In the genomic region with DNA sequence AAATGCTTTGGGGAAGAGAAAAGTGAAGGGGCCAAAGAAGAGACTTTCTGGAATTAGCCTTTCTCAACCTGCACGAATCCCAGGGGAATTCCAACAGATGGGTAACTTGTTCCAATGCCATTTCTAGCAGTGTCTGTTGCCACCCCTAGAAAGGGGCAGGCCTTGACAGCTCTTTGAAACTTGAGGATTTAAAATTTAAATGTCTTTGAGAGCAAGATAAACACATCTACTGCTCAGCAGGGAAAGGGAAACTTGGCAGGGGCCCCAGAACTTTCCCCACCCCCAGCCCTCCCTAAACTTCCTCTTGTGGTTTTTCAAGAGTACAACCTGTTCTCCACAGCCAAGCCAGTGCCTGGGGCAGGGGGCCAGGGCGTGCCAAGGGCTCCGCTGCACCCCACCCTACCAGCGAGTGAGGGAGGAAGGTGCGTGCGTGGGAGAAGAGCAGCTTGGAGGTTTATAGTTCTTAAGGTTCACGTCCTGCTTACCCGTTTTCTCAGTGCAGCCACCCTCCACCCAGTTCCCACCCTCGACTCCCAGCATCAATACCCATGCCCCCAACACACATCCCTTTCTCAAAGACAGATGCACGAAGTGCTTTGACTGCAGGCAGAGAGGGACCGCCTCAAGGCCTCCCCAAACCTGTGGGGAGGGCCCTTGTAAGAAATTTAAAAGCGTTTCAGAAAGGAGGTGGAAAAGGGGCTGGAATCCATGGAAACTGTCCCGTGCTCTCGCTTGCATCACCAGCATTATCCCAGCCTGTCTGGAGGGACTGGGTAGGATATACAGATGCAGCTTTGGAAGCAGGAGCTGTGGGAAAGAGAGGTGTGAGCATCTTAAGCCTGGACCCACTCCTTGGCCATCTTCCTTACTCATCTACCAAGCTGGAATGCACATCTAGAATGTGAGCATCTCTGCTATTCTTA, we compare ENCODE assay signal across 8 cellular contexts. TPM values are rescaled to one million over a fixed set of nuclear protein-coding genes. Genes with fewer than 3 reads are reported as not detected.
DNase-seq lines count a peak whose midpoint lies in the region; ATAC-seq and TF ChIP-seq lines count a peak whose summit lies in the region.

No MANE protein-coding gene starts in this region.

- POLR2A ChIA-PET in A673 (lab: Charles Lee; ENCODE audit: low non-redundant PET) (no interaction called here), HEK293T (lab: Yijun Ruan, JAX) (interaction anchor here (0.6 to 3.2 kb wide), 4 partner anchors 112 to 259 kb away, joined by 3 to 14 read pairs (median 4); a partner anchor contains a TSS)

- peaks cover 70 to 79% of the 10 kb centered on the region in 2 donors for H3K4me1 Mint-ChIP-seq in natural killer cell treated with Interleukin-12 subunit alpha and Interleukin-12 subunit beta and Interleukin-15 and Interleukin-18, amount 100 ng/mL, for 72 hours (ENCODE audit: low read depth in 2 of 2)

- WGBS in thymus: 5% methylated on average over 14 of the region's 14 CpGs

- H3K9me3 ChIP-seq in A673 (ENCODE audit: low read depth, low read length, poor library complexity, severe bottlenecking): no peaks in the 10 kb centered on the region
- no peaks in the 10 kb centered on the region for H3K9me3 ChIP-seq in OCI-LY1 (ENCODE audit: low read length)
- no peaks in the 10 kb centered on the region for H3K9me3 ChIP-seq in thymus (ENCODE audit: control insufficient read depth)

- no peaks in the 10 kb centered on the region for H3K9me3 Mint-ChIP-seq in natural killer cell treated with Interleukin-12 subunit alpha and Interleukin-12 subunit beta and Interleukin-15 and Interleukin-18, amount 100 ng/mL, for 72 hours

- TF ChIP-seq CTCF in A673 (conservative IDR thresholded peaks at IDR 0.05; ENCODE audit: low read depth, low read length) (no peak), OCI-LY1 (IDR thresholded peaks at IDR 0.05; ENCODE audit: low read length) (no peak)

- H3K4me3 Mint-ChIP-seq in natural killer cell treated with Interleukin-12 subunit alpha and Interleukin-12 subunit beta and Interleukin-15 and Interleukin-18, amount 100 ng/mL, for 72 hours: peak overlapping the region; percentile 97

- peak overlapping the region; percentile 7 for H3K4me3 ChIP-seq in A673 (ENCODE audit: low read depth, low read length, poor library complexity, severe bottlenecking)
- H3K4me3 ChIP-seq in OCI-LY1 (ENCODE audit: low read depth, low read length, poor library complexity, severe bottlenecking): no peak overlapping the region
- peak overlapping the region; percentile 99 for H3K4me3 ChIP-seq in thymus (ENCODE audit: low read length)

- no peaks in the 10 kb centered on the region for H3K9me2 ChIP-seq in OCI-LY1 (ENCODE audit: low read depth, low read length)

- H3K27ac Mint-ChIP-seq in natural killer cell treated with Interleukin-12 subunit alpha and Interleukin-12 subunit beta and Interleukin-15 and Interleukin-18, amount 100 ng/mL, for 72 hours: peak overlapping the region; percentile 89 to 91

- no peak overlapping the region for H3K9ac ChIP-seq in OCI-LY1 (ENCODE audit: low read length)

- H3K4me2 ChIP-seq in OCI-LY1 (ENCODE audit: low read length): peak overlapping the region; percentile 35; the same call in 1 of the 2 replicates

- ATAC-seq in natural killer cell treated with Interleukin-12 subunit alpha and Interleukin-12 subunit beta and Interleukin-15 and Interleukin-18, amount 100 ng/mL, for 72 hours: no peak
- no peak for ATAC-seq in HG02970 (IDR thresholded peaks at IDR 0.05; ENCODE audit: low FRiP score, unreplicated experiment)

- H3F3A ChIP-seq in OCI-LY1 (ENCODE audit: insufficient read depth, low read length): 0 out of 2 replicates have a peak, but pooled peaks cover 7% of the 10 kb centered on the region

- intact Hi-C loops in A673 (cut with micrococcal nuclease; ENCODE audit: unreplicated experiment): loop anchor here (2.0 to 10.0 kb wide), 4 partner anchors 105 to 361 kb away; a partner anchor contains a TSS

- H3K36me3 Mint-ChIP-seq in natural killer cell treated with Interleukin-12 subunit alpha and Interleukin-12 subunit beta and Interleukin-15 and Interleukin-18, amount 100 ng/mL, for 72 hours: no peaks in the 10 kb centered on the region

- no peaks in the 10 kb centered on the region for H4K20me1 ChIP-seq in OCI-LY1 (ENCODE audit: insufficient read depth, low read length)

- H3K27me3 Mint-ChIP-seq in natural killer cell treated with Interleukin-12 subunit alpha and Interleukin-12 subunit beta and Interleukin-15 and Interleukin-18, amount 100 ng/mL, for 72 hours: no peaks in the 10 kb centered on the region

- no peaks in the 10 kb centered on the region for H3K79me2 ChIP-seq in OCI-LY1 (ENCODE audit: insufficient read depth, low read length)

- CTCF ChIA-PET in A673 (lab: Charles Lee) (interaction anchor here (1.0 to 2.5 kb wide), 4 partner anchors 13 to 259 kb away, joined by 3 to 12 read pairs (median 6); a partner anchor contains a TSS), HEK293T (lab: Yijun Ruan, JAX) (interaction anchor here (0.6 to 8.6 kb wide), 8 partner anchors 18 to 264 kb away, joined by 3 to 37 read pairs (median 8); a partner anchor contains a TSS)

- H3K4me1 ChIP-seq in A673 (ENCODE audit: insufficient read depth, low read length, poor library complexity, severe bottlenecking) (peaks cover 33% of the 10 kb centered on the region), OCI-LY1 (ENCODE audit: insufficient read depth, low read length, severe bottlenecking) (peaks cover 55% of the 10 kb centered on the region), thymus (ENCODE audit: control insufficient read depth, insufficient read depth, low read length) (peaks cover 41% of the 10 kb centered on the region)

- H3K27ac ChIP-seq in A673 (ENCODE audit: low read depth, low read length, poor library complexity, severe bottlenecking): no peak overlapping the region
- H3K27ac ChIP-seq in OCI-LY1 (ENCODE audit: low read depth, low read length, poor library complexity, severe bottlenecking): peak overlapping the region; percentile 17
- H3K27ac ChIP-seq in thymus (ENCODE audit: low read depth): peak overlapping the region; percentile 99

- BruUV-seq in A673 (replicated peaks; lab: Mats Ljungman, UMichigan): no TSS peak

- DNase-seq in A673 (ENCODE audit: low spot score): peak; percentile 88
- peak; percentile 42 for DNase-seq in HEK293T (ENCODE audit: extremely low spot score)
- peak; percentile 50 to 55 for DNase-seq in activated T-helper 1 cell treated with anti-CD3 and anti-CD28 coated beads, Interleukin-2, amount 50 U/mL, for 16 hours (ENCODE audit: low read depth in 1 of 2, low spot score in 1 of 2)
- DNase-seq in fibroblast of peridontal ligament (ENCODE audit: extremely low read depth): peak; percentile 67
- DNase-seq in natural killer cell treated with Interleukin-12 subunit alpha and Interleukin-12 subunit beta and Interleukin-15 and Interleukin-18, amount 100 ng/mL, for 72 hours (ENCODE audit: low spot score): no peak

- H3K36me3 ChIP-seq in A673 (ENCODE audit: insufficient read depth, low read length, poor library complexity, severe bottlenecking) (no peaks in the 10 kb centered on the region), OCI-LY1 (ENCODE audit: insufficient read depth, low read length) (no peaks in the 10 kb centered on the region), thymus (ENCODE audit: control insufficient read depth, insufficient read depth) (peaks cover 40% of the 10 kb centered on the region)

- H2AFZ ChIP-seq in OCI-LY1 (ENCODE audit: low read length): no peak overlapping the region

- H3K27me3 ChIP-seq in A673 (replicated peaks; ENCODE audit: insufficient read depth, low read depth, low read length, poor library complexity): no peaks in the 10 kb centered on the region
- H3K27me3 ChIP-seq in OCI-LY1 (ENCODE audit: insufficient read depth, low read length): 0 out of 2 replicates have a peak, but pooled peaks cover 4% of the 10 kb centered on the region
- H3K27me3 ChIP-seq in thymus (ENCODE audit: control insufficient read depth, insufficient read depth): no peaks in the 10 kb centered on the region

TF ChIP-seq in HEK293T, 16 proteins besides CTCF, POLR2A, EP300 and RAD21:
- TF ChIP-seq LEF1 (IDR thresholded peaks at IDR 0.05; ENCODE audit: borderline replicate concordance) (no peak), FOXA1 (IDR thresholded peaks at IDR 0.05) (no peak), HDGF (IDR thresholded peaks at IDR 0.05; ENCODE audit: borderline replicate concordance) (no peak), ELF4 (IDR thresholded peaks at IDR 0.05) (no peak), TARDBP (IDR thresholded peaks at IDR 0.05) (no peak), SUZ12 (IDR thresholded peaks at IDR 0.05) (no peak)
- TF ChIP-seq, protein P1, sequence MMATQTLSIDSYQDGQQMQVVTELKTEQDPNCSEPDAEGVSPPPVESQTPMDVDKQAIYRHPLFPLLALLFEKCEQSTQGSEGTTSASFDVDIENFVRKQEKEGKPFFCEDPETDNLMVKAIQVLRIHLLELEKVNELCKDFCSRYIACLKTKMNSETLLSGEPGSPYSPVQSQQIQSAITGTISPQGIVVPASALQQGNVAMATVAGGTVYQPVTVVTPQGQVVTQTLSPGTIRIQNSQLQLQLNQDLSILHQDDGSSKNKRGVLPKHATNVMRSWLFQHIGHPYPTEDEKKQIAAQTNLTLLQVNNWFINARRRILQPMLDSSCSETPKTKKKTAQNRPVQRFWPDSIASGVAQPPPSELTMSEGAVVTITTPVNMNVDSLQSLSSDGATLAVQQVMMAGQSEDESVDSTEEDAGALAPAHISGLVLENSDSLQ (IDR thresholded peaks at IDR 0.05): no peak
TF ChIP-seq in HEK293T: peak in this region for 0.

RNA-seq across cellular contexts. Expression of a gene that starts 4.5 kb away (rescaled TPM):
- 22.5 and 26.0 TPM in 2 replicates for total RNA-seq in A673 (2021)
- 10 to 100 TPM; 38.7 to 44.1 TPM for total RNA-seq in natural killer cell treated with Interleukin-12 subunit alpha and Interleukin-12 subunit beta and Interleukin-15 and Interleukin-18, amount 100 ng/mL, for 72 hours
- 13.0 TPM for polyA plus RNA-seq in thymus
